10 cellular contexts compared by ENCODE assay signal in the genomic region with DNA sequence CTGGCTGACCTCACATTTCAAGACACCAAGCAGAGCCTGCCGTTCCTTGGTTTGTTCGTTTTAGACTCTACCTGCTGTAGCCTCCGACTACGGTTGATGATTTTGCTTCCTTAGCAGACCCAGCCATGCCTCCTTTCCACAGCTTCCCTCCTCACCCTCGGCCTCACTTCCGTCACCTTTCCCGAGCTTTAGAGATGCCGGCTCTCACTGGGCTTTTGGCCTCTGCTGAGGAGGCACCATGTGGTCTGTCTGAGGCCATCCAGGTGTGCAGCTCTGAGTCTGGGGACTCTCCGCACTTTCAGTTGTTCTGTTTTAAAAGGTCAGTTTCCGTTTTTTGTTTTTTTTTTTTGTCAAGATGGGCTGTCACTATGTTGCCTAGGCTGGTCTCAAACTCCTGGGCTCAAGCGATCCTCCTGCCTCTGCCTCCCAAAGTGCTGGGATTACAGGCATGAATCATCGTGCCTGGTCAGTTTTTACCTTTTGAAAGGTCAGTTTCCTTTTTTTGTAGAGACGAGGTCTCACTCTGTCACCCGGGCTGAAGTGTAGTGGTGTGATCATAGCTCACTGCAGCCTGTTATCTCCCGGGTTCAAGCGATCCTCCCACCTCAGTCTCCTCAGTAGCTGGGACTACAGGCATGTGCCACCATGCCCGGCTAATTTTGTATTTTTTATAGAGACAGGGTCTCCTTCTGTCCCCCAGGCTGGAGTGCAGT. TPM values are rescaled to one million over a fixed set of nuclear protein-coding genes. Genes with fewer than 3 reads are reported as not detected.
A peak's percentile ranks its signal among the peaks of the same experiment; 100 is the strongest.
DNase-seq lines count a peak whose midpoint lies in the region; ATAC-seq and TF ChIP-seq lines count a peak whose summit lies in the region.
"Had no signal": no experiment of that assay in that cellular context is flagged by ENCODE, and none has a peak within 500 bp of the region (broad histone marks: within the 10 kb centered on the region; RNA-seq: fewer than 3 reads in every experiment).

No MANE protein-coding gene starts in this region.

- no peak overlapping the region for H2BK120ac ChIP-seq in H9 (ENCODE audit: low read depth, low read length, poor library complexity, severe bottlenecking)

- no peak overlapping the region for H3T11ph ChIP-seq in H9 (ENCODE audit: low read length)

- H3K27me3 ChIP-seq in H9 (ENCODE audit: insufficient read depth, low read length) = no peaks in the 10 kb centered on the region
- no peaks in the 10 kb centered on the region for H3K27me3 ChIP-seq in KMS-11 (ENCODE audit: insufficient read depth, low read depth)
- H3K27me3 ChIP-seq in transverse colon = no peaks in the 10 kb centered on the region

- H3K23ac ChIP-seq in H9 (ENCODE audit: insufficient read length, low read depth, low read length) = no peak overlapping the region

- peaks cover 51% of the 10 kb centered on the region for H3K36me3 Mint-ChIP-seq in activated T-cell treated with anti-CD3 and anti-CD28 coated beads, Interleukin-2, amount 50 U/mL, for 24 hours (ENCODE audit: low read depth)
- H3K36me3 Mint-ChIP-seq in H9 (ENCODE audit: insufficient read depth in 1 of 3, low read depth in 3 of 3) = peaks cover 3 to 28% (median 6%) of the 10 kb centered on the region in 3 experiments; a peak in 6 of 7 replicates

- H3K14ac ChIP-seq in H9 (ENCODE audit: insufficient read depth, low read length) = no peak overlapping the region; the same call in 1 of the 2 replicates

- H4K5ac ChIP-seq in H9 (ENCODE audit: insufficient read length, low read depth, low read length) = no peak overlapping the region

- whole genome bisulfite sequencing in H9 (ENCODE audit: extremely low coverage, insufficient read length, low lambda C conversion rate) = no CpG with 5 or more reads among the region's 17 CpGs
- WGBS in transverse colon (ENCODE audit: low coverage in 1 of 2), 2 donors = 71 to 80% methylated on average over 9 to 17 of the region's 17 CpGs

- H2BK20ac ChIP-seq in H9 (ENCODE audit: low read depth, low read length, poor library complexity, severe bottlenecking) = no peak overlapping the region

- in situ Hi-C loops in transverse colon (cut with MboI; ENCODE audit: low pct_ligation_motif_present in 1 of 4, low pct_unique_long_range_greater_than_20kb in 1 of 4, low sequenced_read_pairs in 3 of 4) = no loop called here

- H3K79me2 ChIP-seq in H9 (ENCODE audit: insufficient read depth, low read length) (no peaks in the 10 kb centered on the region), KMS-11 (ENCODE audit: insufficient read depth, low read depth) (peaks cover 22% of the 10 kb centered on the region)

- H3K23me2 ChIP-seq in H9 (ENCODE audit: insufficient read length, low read depth, low read length, poor library complexity, severe bottlenecking) = no peaks in the 10 kb centered on the region

- peaks cover 2% of the 10 kb centered on the region for H3K4me1 Mint-ChIP-seq in activated T-cell treated with anti-CD3 and anti-CD28 coated beads, Interleukin-2, amount 50 U/mL, for 24 hours (ENCODE audit: low read depth)
- peaks cover 8 to 9% of the 10 kb centered on the region in 2 experiments for H3K4me1 Mint-ChIP-seq in H9

- H4K8ac ChIP-seq in H9 (replicated peaks; ENCODE audit: insufficient read length, low read depth, low read length) = no peak overlapping the region

- no peak overlapping the region for H2AK5ac ChIP-seq in H9 (ENCODE audit: insufficient read length, low read length)

- H3K9ac ChIP-seq in H9 (ENCODE audit: extremely low read depth, insufficient read length, low read length) (no peak overlapping the region), KMS-11 (no peak overlapping the region)

- H3K9me3 ChIP-seq in H9 (ENCODE audit: control insufficient read depth, low read depth, low read length) = no peaks in the 10 kb centered on the region
- no peaks in the 10 kb centered on the region for H3K9me3 ChIP-seq in transverse colon

- H4K20me1 ChIP-seq in H9 (ENCODE audit: control insufficient read depth, insufficient read depth, insufficient read length) (no peaks in the 10 kb centered on the region), KMS-11 (ENCODE audit: insufficient read depth) (no peaks in the 10 kb centered on the region)

- intact Hi-C loops in transverse colon (cut with DNase I; ENCODE audit: low total_unique reads) = no loop called here

- TF ChIP-seq CTCF in H9 (conservative IDR thresholded peaks at IDR 0.05) (no peak), KMS-11 (conservative IDR thresholded peaks at IDR 0.05; ENCODE audit: low read depth, low read length) (no peak), transverse colon (IDR thresholded peaks at IDR 0.05) (no peak)

- no peak for TF ChIP-seq EP300 in transverse colon (IDR thresholded peaks at IDR 0.05; ENCODE audit: low read depth)

- H3K27ac Mint-ChIP-seq in activated T-cell treated with anti-CD3 and anti-CD28 coated beads, Interleukin-2, amount 50 U/mL, for 24 hours = peak overlapping the region; percentile 50
- peak overlapping the region in 1 of 3 experiments; percentile 77; a peak in 3 of 7 replicates for H3K27ac Mint-ChIP-seq in H9

- no peak for ATAC-seq in HG02852 (IDR thresholded peaks at IDR 0.05; ENCODE audit: unreplicated experiment)
- ATAC-seq: naive thymus-derived CD4-positive, alpha-beta T cell had no signal

- no peaks in the 10 kb centered on the region for H3K79me1 ChIP-seq in H9 (ENCODE audit: insufficient read depth, low read depth, low read length, poor library complexity, severe bottlenecking)

- H2BK5ac ChIP-seq in H9 (ENCODE audit: insufficient read length, low read length) = peak overlapping the region; percentile 55

- H3K27ac ChIP-seq in H9 (ENCODE audit: insufficient read length, low read depth, low read length) = no peak overlapping the region
- peak overlapping the region; percentile 3; the same call in 1 of the 2 replicates for H3K27ac ChIP-seq in KMS-11
- H3K27ac ChIP-seq in transverse colon = peak overlapping the region in 2 of 4 donors; percentile 4 to 57

- no peak overlapping the region for H3K56ac ChIP-seq in H9 (ENCODE audit: insufficient read length, low read depth, low read length)

- H2BK12ac ChIP-seq in H9 (ENCODE audit: insufficient read length, low read depth, low read length) = no peak overlapping the region

- TF ChIP-seq POLR2A in transverse colon (IDR thresholded peaks at IDR 0.05) = no peak

- no peak overlapping the region for H3K4me2 ChIP-seq in H9 (ENCODE audit: insufficient read depth, insufficient read length, low read length)
- H3K4me2 ChIP-seq in KMS-11 = peak overlapping the region; percentile 8; the same call in 1 of the 2 replicates

- H2BK15ac ChIP-seq in H9 (ENCODE audit: low read depth, low read length) = no peak overlapping the region

- H3K4me3 Mint-ChIP-seq in activated T-cell treated with anti-CD3 and anti-CD28 coated beads, Interleukin-2, amount 50 U/mL, for 24 hours = no peak overlapping the region
- H3K4me3 Mint-ChIP-seq in H9 = no peak overlapping the region
- H3K4me3 Mint-ChIP-seq: naive thymus-derived CD4-positive, alpha-beta T cell had no signal

- H2AFZ ChIP-seq in H9 (ENCODE audit: low read length) (no peak overlapping the region), KMS-11 (ENCODE audit: low read depth) (no peak overlapping the region)

- H3K18ac ChIP-seq in H9 (ENCODE audit: insufficient read length, low read depth, low read length) = no peak overlapping the region

- no peaks in the 10 kb centered on the region for H3K27me3 Mint-ChIP-seq in activated T-cell treated with anti-CD3 and anti-CD28 coated beads, Interleukin-2, amount 50 U/mL, for 24 hours
- no peaks in the 10 kb centered on the region for H3K27me3 Mint-ChIP-seq in H9 (ENCODE audit: low read depth)
- H3K27me3 Mint-ChIP-seq: naive thymus-derived CD4-positive, alpha-beta T cell had no signal

- no peaks in the 10 kb centered on the region; the same call in 1 of the 2 replicates for H3K4me1 ChIP-seq in H9 (ENCODE audit: insufficient read depth, low read length)
- peaks cover 73% of the 10 kb centered on the region for H3K4me1 ChIP-seq in KMS-11 (ENCODE audit: low read depth, poor library complexity, severe bottlenecking)
- no peaks in the 10 kb centered on the region for H3K4me1 ChIP-seq in transverse colon

- H3K4me3 ChIP-seq in KMS-11 (IDR thresholded peaks at IDR 0.05; ENCODE audit: insufficient read depth, low read depth, low read length) (no peak overlapping the region), transverse colon (no peak overlapping the region)

- no peaks in the 10 kb centered on the region for H3K9me3 Mint-ChIP-seq in activated T-cell treated with anti-CD3 and anti-CD28 coated beads, Interleukin-2, amount 50 U/mL, for 24 hours
- H3K9me3 Mint-ChIP-seq in H9 = no peaks in the 10 kb centered on the region
- H3K9me3 Mint-ChIP-seq: naive thymus-derived CD4-positive, alpha-beta T cell had no signal

- no peak overlapping the region for H4K91ac ChIP-seq in H9 (ENCODE audit: insufficient read length, low read depth, low read length)

- DNase-seq in activated T-cell treated with anti-CD3 and anti-CD28 coated beads, Interleukin-2, amount 50 U/mL, for 24 hours = no peak
- DNase-seq in activated T-cell treated with anti-CD3 and anti-CD28 coated beads for 4 hours = no peak
- DNase-seq in H9 = no peak
- peak; percentile 54 for DNase-seq in transverse colon
- no peak for DNase-seq in NOMO-1 treated with DMSO at 0.1 percent for 48 hours (lab: John Stamatoyannopoulos, UW; ENCODE audit: unreplicated experiment)
- DNase-seq in stimulated activated CD4-positive, alpha-beta T cell treated with anti-CD3 and anti-CD28 coated beads, Interleukin-12 subunit alpha, Interleukin-12 subunit beta, amount 100 ng/mL, for 4 hours = no peak
- DNase-seq: hippocampal formation; naive thymus-derived CD4-positive, alpha-beta T cell had no signal

- H3K36me3 ChIP-seq in KMS-11 (ENCODE audit: insufficient read depth) (peaks cover 6% of the 10 kb centered on the region; the same call in 1 of the 2 replicates), transverse colon (no peaks in the 10 kb centered on the region)

- no peak overlapping the region for H3K4ac ChIP-seq in H9 (ENCODE audit: low read depth, low read length)

RNA-seq across cellular contexts. Expression of gene ORAI2, which starts 11.7 kb away (rescaled TPM):
- total RNA-seq in H9 (2021) (26.6 and 26.7 TPM in 2 replicates), transverse colon (10 to 100 TPM in 2 of 4 donors, 1 to 10 TPM in 2; 3.1 to 99.9 (median 11.0) TPM)

RNA-seq across cellular contexts. Expression of gene ALKBH4, which starts 19.5 kb away (rescaled TPM):
- 23.9 and 24.2 TPM in 2 replicates for total RNA-seq in H9 (2021)
- total RNA-seq in transverse colon = 10 to 100 TPM in 2 of 4 donors, 1 to 10 TPM in 2; 1.8 to 21.3 (median 14.0) TPM

RNA-seq across cellular contexts. Expression of gene LRWD1, which starts 19.7 kb away (rescaled TPM):
- total RNA-seq in H9 (2021) = 33.1 and 35.1 TPM in 2 replicates
- 10 to 100 TPM; 15.7 to 45.6 (median 18.4) TPM for total RNA-seq in transverse colon

RNA-seq across cellular contexts. Expression of gene POLR2J, which starts 33.6 kb away (rescaled TPM):
- 52.2 and 58.5 TPM in 2 replicates for total RNA-seq in H9 (2021)
- total RNA-seq in transverse colon = 10 to 100 TPM in 2 of 4 donors, 1 to 10 TPM in 2; 5.4 to 30.3 (median 15.0) TPM

RNA-seq across cellular contexts. Expression of gene PRKRIP1, which starts 49.0 kb away (rescaled TPM):
- 36.0 and 38.8 TPM in 2 replicates for total RNA-seq in H9 (2021)
- total RNA-seq in transverse colon = 10 to 100 TPM; 24.8 to 97.3 (median 33.6) TPM
